1 cellular context compared by ENCODE assay signal in the genomic region with DNA sequence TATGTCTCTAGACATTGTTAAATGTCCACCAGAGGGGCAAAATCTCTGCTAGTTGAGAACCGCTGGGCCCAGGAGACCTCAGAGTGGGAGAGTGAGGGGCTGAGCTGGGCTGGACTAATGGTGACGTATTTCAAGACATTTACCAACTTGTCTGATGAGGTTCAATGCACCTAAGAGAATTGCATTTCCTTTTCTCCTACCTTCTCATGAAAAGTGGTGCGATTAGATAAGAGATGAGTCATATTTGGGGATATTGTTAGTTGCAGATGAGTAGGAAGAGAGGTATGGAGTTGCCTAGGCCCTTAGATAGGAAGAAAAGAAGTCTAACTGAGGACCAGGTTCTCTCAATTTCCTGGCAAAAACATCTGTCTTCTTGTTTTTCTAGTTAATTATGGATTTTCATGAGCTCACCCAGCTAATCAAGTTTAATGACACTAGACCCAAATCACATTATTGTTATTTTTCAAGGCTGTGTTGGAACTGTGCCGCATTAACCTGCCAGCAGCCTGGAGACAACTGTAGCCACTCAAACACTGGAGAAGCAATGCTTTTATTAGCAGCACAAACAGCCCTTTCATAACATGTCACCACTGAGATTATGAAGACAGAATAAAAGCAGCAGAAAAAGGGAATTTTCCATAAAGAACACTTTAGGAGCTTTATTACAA.
A peak's percentile ranks its signal among the peaks of the same experiment; 100 is the strongest.
TF ChIP-seq lines count a peak whose summit lies in the region.

No MANE protein-coding gene starts in this region.

TF ChIP-seq in K562, 482 proteins besides CTCF, POLR2A, EP300 and RAD21 (continued from another document):
- TF ChIP-seq, protein P1, sequence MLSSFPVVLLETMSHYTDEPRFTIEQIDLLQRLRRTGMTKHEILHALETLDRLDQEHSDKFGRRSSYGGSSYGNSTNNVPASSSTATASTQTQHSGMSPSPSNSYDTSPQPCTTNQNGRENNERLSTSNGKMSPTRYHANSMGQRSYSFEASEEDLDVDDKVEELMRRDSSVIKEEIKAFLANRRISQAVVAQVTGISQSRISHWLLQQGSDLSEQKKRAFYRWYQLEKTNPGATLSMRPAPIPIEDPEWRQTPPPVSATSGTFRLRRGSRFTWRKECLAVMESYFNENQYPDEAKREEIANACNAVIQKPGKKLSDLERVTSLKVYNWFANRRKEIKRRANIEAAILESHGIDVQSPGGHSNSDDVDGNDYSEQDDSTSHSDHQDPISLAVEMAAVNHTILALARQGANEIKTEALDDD (IDR thresholded peaks at IDR 0.05) = peak; percentile 50; the same call in 1 of the 2 replicates
- TF ChIP-seq HDAC2 (IDR thresholded peaks at IDR 0.05) (peak; percentile 90), PCBP1 (IDR thresholded peaks at IDR 0.05; ENCODE audit: low read depth, low read length, poor library complexity, severe bottlenecking) (no peak), FOXA1 (IDR thresholded peaks at IDR 0.05; ENCODE audit: borderline replicate concordance) (no peak), RBM25 (IDR thresholded peaks at IDR 0.05; ENCODE audit: low read depth, low read length, severe bottlenecking) (peak; percentile 72), SP2 (IDR thresholded peaks at IDR 0.05; ENCODE audit: extremely low read depth, low read depth, low read length, poor library complexity, severe bottlenecking) (no peak), MEF2A (IDR thresholded peaks at IDR 0.05; ENCODE audit: control insufficient read depth, low read depth, low read length) (0 out of 2 replicates have a peak, but pooled peaks have one; percentile 48), GATA2 (CRISPR knock-in tag; IDR thresholded peaks at IDR 0.05) (peak; percentile 63; the same call in 1 of the 2 replicates), NCOA1 (IDR thresholded peaks at IDR 0.05; ENCODE audit: low read depth) (no peak), MTA2 (IDR thresholded peaks at IDR 0.05; ENCODE audit: low read depth) (peak; percentile 54; the same call in 1 of the 2 replicates), ZNF316 (IDR thresholded peaks at IDR 0.05) (0 out of 2 replicates have a peak, but pooled peaks have one; percentile 4), EHMT2 (IDR thresholded peaks at IDR 0.05) (peak; percentile 76), NONO (IDR thresholded peaks at IDR 0.05; ENCODE audit: low read depth in 2 of 2, low read length in 1 of 2) (no peak), JUND (IDR thresholded peaks at IDR 0.05; ENCODE audit: borderline replicate concordance, low read depth, low read length) (peak; percentile 100), JUND (tag; IDR thresholded peaks at IDR 0.05; ENCODE audit: borderline replicate concordance, low read depth, low read length) (peak; percentile 100), BRD9 (IDR thresholded peaks at IDR 0.05; ENCODE audit: low read depth, partially characterized antibody) (peak; percentile 70), ZFP1 (CRISPR knock-in tag; IDR thresholded peaks at IDR 0.05) (no peak), SMARCA4 (IDR thresholded peaks at IDR 0.05) (peak; percentile 99), ZNF134 (CRISPR knock-in tag; conservative IDR thresholded peaks at IDR 0.05) (no peak), CCNT2 (IDR thresholded peaks at IDR 0.05; ENCODE audit: borderline replicate concordance, extremely low read depth, insufficient read length, low read depth, low read length) (peak; percentile 54), NFE2 (IDR thresholded peaks at IDR 0.05; ENCODE audit: low read depth) (peak; percentile 36; the same call in 1 of the 2 replicates), SRF (CRISPR knock-in tag; IDR thresholded peaks at IDR 0.05) (peak in 1 of 2 experiments; percentile 41; a peak in 1 of 4 replicates), TCF3 (CRISPR knock-in tag; IDR thresholded peaks at IDR 0.05) (peak; percentile 86), JUNB (CRISPR knock-in tag; conservative IDR thresholded peaks at IDR 0.05) (peak; percentile 82), CBFA2T3 (IDR thresholded peaks at IDR 0.05) (peak; percentile 91), KLF6 (CRISPR knock-in tag; IDR thresholded peaks at IDR 0.05; ENCODE audit: borderline replicate concordance) (no peak), ATF7 (IDR thresholded peaks at IDR 0.05) (peak; percentile 84), TBL1XR1 (IDR thresholded peaks at IDR 0.05; ENCODE audit: low read length in 2 of 2) (peak in 1 of 2 experiments; percentile 59; a peak in 2 of 4 replicates), NR2C2 (CRISPR knock-in tag; IDR thresholded peaks at IDR 0.05) (no peak), NR2C2 (tag; IDR thresholded peaks at IDR 0.05) (no peak), MAZ (CRISPR knock-in tag; conservative IDR thresholded peaks at IDR 0.05 in 1 of 2, IDR thresholded peaks at IDR 0.05 in 1 of 2) (peak in 1 of 2 experiments; percentile 33; a peak in 1 of 4 replicates)
- TF ChIP-seq, protein P2, sequence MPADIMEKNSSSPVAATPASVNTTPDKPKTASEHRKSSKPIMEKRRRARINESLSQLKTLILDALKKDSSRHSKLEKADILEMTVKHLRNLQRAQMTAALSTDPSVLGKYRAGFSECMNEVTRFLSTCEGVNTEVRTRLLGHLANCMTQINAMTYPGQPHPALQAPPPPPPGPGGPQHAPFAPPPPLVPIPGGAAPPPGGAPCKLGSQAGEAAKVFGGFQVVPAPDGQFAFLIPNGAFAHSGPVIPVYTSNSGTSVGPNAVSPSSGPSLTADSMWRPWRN (IDR thresholded peaks at IDR 0.05; ENCODE audit: low read depth) = no peak
- TF ChIP-seq, protein P3, sequence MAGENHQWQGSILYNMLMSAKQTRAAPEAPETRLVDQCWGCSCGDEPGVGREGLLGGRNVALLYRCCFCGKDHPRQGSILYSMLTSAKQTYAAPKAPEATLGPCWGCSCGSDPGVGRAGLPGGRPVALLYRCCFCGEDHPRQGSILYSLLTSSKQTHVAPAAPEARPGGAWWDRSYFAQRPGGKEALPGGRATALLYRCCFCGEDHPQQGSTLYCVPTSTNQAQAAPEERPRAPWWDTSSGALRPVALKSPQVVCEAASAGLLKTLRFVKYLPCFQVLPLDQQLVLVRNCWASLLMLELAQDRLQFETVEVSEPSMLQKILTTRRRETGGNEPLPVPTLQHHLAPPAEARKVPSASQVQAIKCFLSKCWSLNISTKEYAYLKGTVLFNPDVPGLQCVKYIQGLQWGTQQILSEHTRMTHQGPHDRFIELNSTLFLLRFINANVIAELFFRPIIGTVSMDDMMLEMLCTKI (IDR thresholded peaks at IDR 0.05; ENCODE audit: partially characterized antibody) = no peak
- TF ChIP-seq, protein P4, sequence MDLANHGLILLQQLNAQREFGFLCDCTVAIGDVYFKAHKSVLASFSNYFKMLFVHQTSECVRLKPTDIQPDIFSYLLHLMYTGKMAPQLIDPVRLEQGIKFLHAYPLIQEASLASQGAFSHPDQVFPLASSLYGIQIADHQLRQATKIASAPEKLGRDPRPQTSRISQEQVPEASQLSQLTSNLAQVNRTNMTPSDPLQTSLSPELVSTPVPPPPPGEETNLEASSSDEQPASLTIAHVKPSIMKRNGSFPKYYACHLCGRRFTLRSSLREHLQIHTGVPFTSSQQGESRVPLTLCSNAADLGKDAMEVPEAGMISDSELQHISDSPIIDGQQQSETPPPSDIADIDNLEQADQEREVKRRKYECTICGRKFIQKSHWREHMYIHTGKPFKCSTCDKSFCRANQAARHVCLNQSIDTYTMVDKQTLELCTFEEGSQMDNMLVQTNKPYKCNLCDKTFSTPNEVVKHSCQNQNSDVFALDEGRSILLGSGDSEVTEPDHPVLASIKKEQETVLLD (IDR thresholded peaks at IDR 0.05) = peak; percentile 87
- TF ChIP-seq, protein P5, sequence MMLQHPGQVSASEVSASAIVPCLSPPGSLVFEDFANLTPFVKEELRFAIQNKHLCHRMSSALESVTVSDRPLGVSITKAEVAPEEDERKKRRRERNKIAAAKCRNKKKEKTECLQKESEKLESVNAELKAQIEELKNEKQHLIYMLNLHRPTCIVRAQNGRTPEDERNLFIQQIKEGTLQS (IDR thresholded peaks at IDR 0.05) = peak; percentile 98
- TF ChIP-seq, protein P5 (CRISPR knock-in tag; conservative IDR thresholded peaks at IDR 0.05) = 0 out of 2 replicates have a peak, but pooled peaks have one; percentile 67
